15 cellular contexts compared by ENCODE assay signal in the genomic region with DNA sequence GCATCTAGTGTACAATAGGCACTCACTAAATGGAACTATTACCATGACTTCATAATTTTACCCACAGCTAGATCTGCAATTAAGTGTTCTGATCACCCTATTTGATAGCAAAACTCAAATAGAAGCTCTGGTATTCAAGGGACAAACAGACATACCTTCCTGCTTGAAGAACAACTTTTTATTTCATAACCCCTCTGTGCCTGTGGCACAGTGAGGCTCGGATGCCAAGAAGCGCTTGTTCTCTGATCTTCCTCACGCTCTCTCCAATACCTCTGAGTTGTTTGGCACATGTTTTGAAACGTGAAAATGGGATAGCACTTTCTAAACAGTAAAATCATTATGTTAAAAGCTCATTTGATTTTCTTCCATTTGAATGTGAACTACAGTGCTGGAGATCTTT.
DNase-seq lines count a peak whose midpoint lies in the region; FAIRE-seq and TF ChIP-seq lines count a peak whose summit lies in the region.
"Had no signal": no experiment of that assay in that cellular context is flagged by ENCODE, and none has a peak within 500 bp of the region (broad histone marks: within the 10 kb centered on the region; RNA-seq: fewer than 3 reads in every experiment).

No MANE protein-coding gene starts in this region.

- no peak for TF ChIP-seq CTCF in mammary epithelial cell (conservative IDR thresholded peaks at IDR 0.05 in 1 of 2, IDR thresholded peaks at IDR 0.05 in 1 of 2; ENCODE audit: extremely low read depth in 1 of 2, insufficient read depth in 1 of 2, low read depth in 1 of 2, low read length in 2 of 2)
- TF ChIP-seq CTCF in keratinocyte (optimal IDR thresholded peaks at IDR 0.05 in 1 of 3, IDR thresholded peaks at IDR 0.05 in 1 of 3, conservative IDR thresholded peaks at IDR 0.05 in 1 of 3; ENCODE audit: extremely low read depth in 1 of 3, insufficient read depth in 2 of 3, low read length in 3 of 3): no peak
- TF ChIP-seq CTCF in suprapubic skin (IDR thresholded peaks at IDR 0.05): no peak
- no peak for TF ChIP-seq CTCF in kidney (IDR thresholded peaks at IDR 0.05; ENCODE audit: borderline replicate concordance, extremely low read depth, insufficient read depth)

- H2AFZ ChIP-seq in mammary epithelial cell (ENCODE audit: low read depth, low read length): peak overlapping the region; percentile 58
- H2AFZ ChIP-seq in keratinocyte (ENCODE audit: control insufficient read depth, low read length): peak overlapping the region; percentile 2
- H2AFZ ChIP-seq: GM23248 had no signal

- no peaks in the 10 kb centered on the region for H3K4me1 Mint-ChIP-seq in activated T-helper 2 cell treated with anti-CD3 and anti-CD28 coated beads, Interferon-gamma antibody, Interleukin-2, Interleukin-4, amounts not matched to agents 10 μg/mL and 5 μg/mL and 100 μg/mL, durations not matched to agents 14 hours and 24 hours and 36 hours (ENCODE audit: low read depth)
- H3K4me1 Mint-ChIP-seq: CD4-positive, alpha-beta memory T cell had no signal

- H4K20me1 ChIP-seq in mammary epithelial cell (ENCODE audit: insufficient read depth, low read length): no peaks in the 10 kb centered on the region
- H4K20me1 ChIP-seq in keratinocyte (ENCODE audit: control insufficient read depth, extremely low read depth, insufficient read depth, low read length): no peaks in the 10 kb centered on the region

- H3K36me3 Mint-ChIP-seq in activated T-helper 2 cell treated with anti-CD3 and anti-CD28 coated beads, Interferon-gamma antibody, Interleukin-2, Interleukin-4, amounts not matched to agents 10 μg/mL and 5 μg/mL and 100 μg/mL, durations not matched to agents 14 hours and 24 hours and 36 hours (ENCODE audit: low read depth): no peaks in the 10 kb centered on the region
- H3K36me3 Mint-ChIP-seq: CD4-positive, alpha-beta memory T cell had no signal

- TF ChIP-seq POLR2A in suprapubic skin (IDR thresholded peaks at IDR 0.05): no peak

- H3K9ac ChIP-seq in mammary epithelial cell (ENCODE audit: insufficient read depth, low read length): no peak overlapping the region
- no peak overlapping the region for H3K9ac ChIP-seq in keratinocyte (ENCODE audit: control insufficient read depth, extremely low read depth, insufficient read depth, low read length)
- no peak overlapping the region for H3K9ac ChIP-seq in kidney (ENCODE audit: low read length in 2 of 2)
- H3K9ac ChIP-seq: GM23248 had no signal

- TF ChIP-seq EP300 in suprapubic skin (IDR thresholded peaks at IDR 0.05): no peak

- no peaks in the 10 kb centered on the region for H3K9me3 ChIP-seq in mammary epithelial cell (replicated peaks; ENCODE audit: insufficient read depth, low read length)
- H3K9me3 ChIP-seq in keratinocyte (ENCODE audit: control insufficient read depth, low read depth, low read length): no peaks in the 10 kb centered on the region
- H3K9me3 ChIP-seq in suprapubic skin: no peaks in the 10 kb centered on the region
- no peaks in the 10 kb centered on the region for H3K9me3 ChIP-seq in kidney (ENCODE audit: control insufficient read depth in 1 of 2, low read length in 2 of 2)
- H3K9me3 ChIP-seq: BE2C had no signal

- H3K27me3 Mint-ChIP-seq in activated T-helper 2 cell treated with anti-CD3 and anti-CD28 coated beads, Interferon-gamma antibody, Interleukin-2, Interleukin-4, amounts not matched to agents 10 μg/mL and 5 μg/mL and 100 μg/mL, durations not matched to agents 14 hours and 24 hours and 36 hours (ENCODE audit: low read depth): peaks cover 17% of the 10 kb centered on the region

- H3K4me3 ChIP-seq in mammary epithelial cell (replicated peaks in 1 of 3; ENCODE audit: insufficient read depth in 1 of 3, low read depth in 2 of 3, low read length in 3 of 3) (no peak overlapping the region), keratinocyte (ENCODE audit: control insufficient read depth in 2 of 3, extremely low read depth in 1 of 3, insufficient read depth in 2 of 3, low read depth in 1 of 3, low read length in 3 of 3) (no peak overlapping the region), suprapubic skin (no peak overlapping the region), kidney (ENCODE audit: low read length in 2 of 2) (no peak overlapping the region)
- H3K4me3 ChIP-seq: GM12878, GM23248 had no signal

- H3K27me3 ChIP-seq in mammary epithelial cell (ENCODE audit: insufficient read depth, low read length) (no peaks in the 10 kb centered on the region), keratinocyte (ENCODE audit: control insufficient read depth, extremely low read depth, insufficient read depth, low read length) (no peaks in the 10 kb centered on the region), suprapubic skin (no peaks in the 10 kb centered on the region)
- H3K27me3 ChIP-seq: BE2C had no signal

- intact Hi-C loops in mammary epithelial cell (cut with micrococcal nuclease): no loop called here
- intact Hi-C loops in kidney (cut with DNase I): no loop called here
- intact Hi-C loops in activated T-helper 2 cell treated with anti-CD3 and anti-CD28 coated beads, Interferon-gamma antibody, Interleukin-2, Interleukin-4, amounts not matched to agents 10 μg/mL and 5 μg/mL and 100 μg/mL, durations not matched to agents 14 hours and 24 hours and 36 hours (cut with micrococcal nuclease): no loop called here

- WGBS in mammary epithelial cell (ENCODE audit: low coverage, missing lambda C conversion rate): 19% methylated on average over 4 of the region's 4 CpGs
- 34% methylated on average over 4 of the region's 4 CpGs for WGBS in suprapubic skin

- no peak overlapping the region for H3K4me3 Mint-ChIP-seq in activated T-helper 2 cell treated with anti-CD3 and anti-CD28 coated beads, Interferon-gamma antibody, Interleukin-2, Interleukin-4, amounts not matched to agents 10 μg/mL and 5 μg/mL and 100 μg/mL, durations not matched to agents 14 hours and 24 hours and 36 hours (ENCODE audit: low read depth)
- H3K4me3 Mint-ChIP-seq: CD4-positive, alpha-beta memory T cell had no signal

- FAIRE-seq in keratinocyte (lab: Jason Lieb, UNC): peak; percentile 72
- no peak for FAIRE-seq in kidney (lab: Jason Lieb, UNC)
- FAIRE-seq: A204.1, GM12878 had no signal

- H3K36me3 ChIP-seq in mammary epithelial cell (ENCODE audit: insufficient read depth, low read length) (no peaks in the 10 kb centered on the region), keratinocyte (ENCODE audit: control insufficient read depth in 2 of 2, extremely low read depth in 1 of 2, insufficient read depth in 2 of 2, low read length in 2 of 2) (no peaks in the 10 kb centered on the region), suprapubic skin (no peaks in the 10 kb centered on the region), kidney (ENCODE audit: control insufficient read depth in 1 of 2, insufficient read depth in 2 of 2, low read length in 2 of 2) (no peaks in the 10 kb centered on the region)
- H3K36me3 ChIP-seq: BE2C had no signal

- CTCF ChIA-PET in mammary epithelial cell (lab: Charles Lee; ENCODE audit: low non-redundant PET): no interaction called here

- H3K4me1 ChIP-seq in mammary epithelial cell (ENCODE audit: insufficient read depth, low read length) (peaks cover 9% of the 10 kb centered on the region), keratinocyte (ENCODE audit: control insufficient read depth, extremely low read depth, insufficient read depth, low read length) (peaks cover 12% of the 10 kb centered on the region), suprapubic skin (peaks cover 23% of the 10 kb centered on the region), kidney (ENCODE audit: control insufficient read depth in 1 of 2, insufficient read depth in 1 of 2, low read depth in 1 of 2, low read length in 2 of 2) (no peaks in the 10 kb centered on the region)
- H3K4me1 ChIP-seq: BE2C had no signal

- DNase-seq in HT-29 (ENCODE audit: low spot score) (peak; percentile 36), mammary epithelial cell (no peak), keratinocyte (ENCODE audit: low read depth, low spot score) (no peak), suprapubic skin (ENCODE audit: low spot score in 2 of 2) (no peak), kidney (no peak), activated T-cell treated with anti-CD3 and anti-CD28 coated beads for 4 hours (no peak)
- no peak for DNase-seq in activated T-helper 2 cell treated with anti-CD3 and anti-CD28 coated beads, Interferon-gamma antibody, Interleukin-2, Interleukin-4, amounts not matched to agents 10 μg/mL and 5 μg/mL and 100 μg/mL, durations not matched to agents 14 hours and 24 hours and 36 hours (ENCODE audit: low spot score)
- DNase-seq: BE2C; CD4-positive, alpha-beta memory T cell; DMS79; GM23248; H7 had no signal

- H3K79me2 ChIP-seq in mammary epithelial cell (ENCODE audit: insufficient read depth, low read length): no peaks in the 10 kb centered on the region
- no peaks in the 10 kb centered on the region for H3K79me2 ChIP-seq in keratinocyte (ENCODE audit: control insufficient read depth, insufficient read depth, low read length)

- H3K4me2 ChIP-seq in mammary epithelial cell (ENCODE audit: insufficient read depth, low read depth, low read length) (no peak overlapping the region), keratinocyte (ENCODE audit: control insufficient read depth, extremely low read depth, insufficient read depth, low read depth, low read length) (no peak overlapping the region)

- no peak overlapping the region for H3K27ac Mint-ChIP-seq in activated T-helper 2 cell treated with anti-CD3 and anti-CD28 coated beads, Interferon-gamma antibody, Interleukin-2, Interleukin-4, amounts not matched to agents 10 μg/mL and 5 μg/mL and 100 μg/mL, durations not matched to agents 14 hours and 24 hours and 36 hours
- H3K27ac Mint-ChIP-seq: CD4-positive, alpha-beta memory T cell had no signal

- in situ Hi-C loops in mammary epithelial cell (cut with MboI; ENCODE audit: low sequenced_read_pairs in 2 of 2): no loop called here

- no peaks in the 10 kb centered on the region for H3K9me1 ChIP-seq in keratinocyte (ENCODE audit: control insufficient read depth, extremely low read depth, insufficient read depth, low read length)

- no peak overlapping the region for H3K27ac ChIP-seq in mammary epithelial cell (ENCODE audit: insufficient read depth, low read depth, low read length)
- H3K27ac ChIP-seq in keratinocyte (ENCODE audit: control insufficient read depth, insufficient read depth, low read length): no peak overlapping the region
- peak overlapping the region; percentile 81 for H3K27ac ChIP-seq in suprapubic skin
- no peak overlapping the region for H3K27ac ChIP-seq in kidney (ENCODE audit: low read depth in 2 of 2, low read length in 2 of 2)
- H3K27ac ChIP-seq: C4-2B, GM23248 had no signal

- dilution Hi-C loops in mammary epithelial cell (cut with HindIII; ENCODE audit: low sequenced_read_pairs): no loop called here
- dilution Hi-C loops in keratinocyte (cut with MboI; ENCODE audit: extremely low pct_ligation_motif_present, low sequenced_read_pairs): no loop called here

- no TSS peak for BruUV-seq in mammary epithelial cell (replicated peaks; lab: Mats Ljungman, UMichigan)

- H3K9me3 Mint-ChIP-seq in activated T-helper 2 cell treated with anti-CD3 and anti-CD28 coated beads, Interferon-gamma antibody, Interleukin-2, Interleukin-4, amounts not matched to agents 10 μg/mL and 5 μg/mL and 100 μg/mL, durations not matched to agents 14 hours and 24 hours and 36 hours: no peaks in the 10 kb centered on the region
